ENCODE assay signal across 10 cellular contexts in the genomic region with DNA sequence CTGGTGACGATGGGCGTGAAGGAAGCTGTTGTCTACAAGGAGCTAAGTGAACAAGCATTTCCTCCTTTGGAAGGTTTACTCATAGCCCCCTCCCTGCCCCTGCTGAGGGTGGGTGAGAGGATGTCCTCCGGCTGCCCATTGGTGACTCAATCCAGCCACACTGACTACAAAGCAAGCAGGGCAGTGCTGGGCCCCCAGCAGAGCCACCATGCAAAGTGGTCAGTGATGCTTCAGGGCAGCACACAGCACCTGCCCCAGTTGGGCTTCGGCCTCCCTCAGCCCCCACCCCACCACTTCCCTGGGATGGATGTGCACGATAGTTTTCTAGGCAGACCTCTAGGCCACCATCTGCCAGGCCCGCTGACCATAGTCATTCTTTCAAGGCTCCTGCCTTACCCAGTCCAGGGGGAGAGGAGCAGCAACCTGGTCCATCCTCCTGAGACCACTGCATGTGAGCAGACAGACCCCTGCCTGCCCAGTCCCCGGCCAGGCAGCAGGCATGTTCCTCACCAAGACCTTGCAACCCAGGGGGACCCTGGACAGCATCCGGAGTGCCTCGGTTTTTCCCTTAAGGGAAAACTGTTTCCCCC.
DNase-seq lines count a peak whose midpoint lies in the region; ATAC-seq and TF ChIP-seq lines count a peak whose summit lies in the region.
"Had no signal": no experiment of that assay in that cellular context is flagged by ENCODE, and none has a peak within 500 bp of the region (broad histone marks: within the 10 kb centered on the region; RNA-seq: fewer than 3 reads in every experiment).

No MANE protein-coding gene starts in this region.

- TF ChIP-seq CTCF in coronary artery (IDR thresholded peaks at IDR 0.05) (no peak), lung (IDR thresholded peaks at IDR 0.05; ENCODE audit: control extremely low read depth, extremely low read depth) (no peak), transverse colon (IDR thresholded peaks at IDR 0.05) (no peak)

- H3K4me1 ChIP-seq in lung (ENCODE audit: control insufficient read depth in 2 of 2, insufficient read depth in 2 of 2, low read length in 2 of 2) (peaks cover 9 to 12% of the 10 kb centered on the region in 2 donors), transverse colon (peaks cover 0 to 9% (median 3%) of the 10 kb centered on the region in 4 donors)
- H3K4me1 ChIP-seq: foreskin keratinocyte, HAP-1 had no signal

- H3K4me3 ChIP-seq in coronary artery: peak overlapping the region; percentile 70
- no peak overlapping the region for H3K4me3 ChIP-seq in lung
- no peak overlapping the region for H3K4me3 ChIP-seq in transverse colon
- H3K4me3 ChIP-seq: HAP-1 had no signal

- no peak overlapping the region for H3K27ac Mint-ChIP-seq in activated CD8-positive, alpha-beta T cell treated with anti-CD3 and anti-CD28 coated beads, Interleukin-2, amount 10 ng/mL, durations not matched to agents 7 days and 5 days

- no peaks in the 10 kb centered on the region for H3K9me3 ChIP-seq in lung (ENCODE audit: control insufficient read depth in 2 of 2, insufficient read depth in 1 of 2, low read length in 1 of 2)
- no peaks in the 10 kb centered on the region for H3K9me3 ChIP-seq in transverse colon
- H3K9me3 ChIP-seq: HAP-1 had no signal

- no peaks in the 10 kb centered on the region for H3K9me3 Mint-ChIP-seq in activated CD8-positive, alpha-beta T cell treated with anti-CD3 and anti-CD28 coated beads, Interleukin-2, amount 10 ng/mL, durations not matched to agents 7 days and 5 days (ENCODE audit: insufficient read depth)

- H3K27ac ChIP-seq in coronary artery: peak overlapping the region; percentile 83 to 98
- peak overlapping the region; percentile 82 to 85 for H3K27ac ChIP-seq in lung (ENCODE audit: low read depth in 1 of 2, low read length in 1 of 2)
- peak overlapping the region; percentile 68 to 79 (median 74) for H3K27ac ChIP-seq in transverse colon
- H3K27ac ChIP-seq: foreskin keratinocyte, KMS-11 had no signal

- H3K36me3 Mint-ChIP-seq in activated CD8-positive, alpha-beta T cell treated with anti-CD3 and anti-CD28 coated beads, Interleukin-2, amount 10 ng/mL, durations not matched to agents 7 days and 5 days (ENCODE audit: low read depth): no peaks in the 10 kb centered on the region

- H3K4me3 Mint-ChIP-seq in activated CD8-positive, alpha-beta T cell treated with anti-CD3 and anti-CD28 coated beads, Interleukin-2, amount 10 ng/mL, durations not matched to agents 7 days and 5 days: no peak overlapping the region

- no peaks in the 10 kb centered on the region for H3K4me1 Mint-ChIP-seq in activated CD8-positive, alpha-beta T cell treated with anti-CD3 and anti-CD28 coated beads, Interleukin-2, amount 10 ng/mL, durations not matched to agents 7 days and 5 days (ENCODE audit: low read depth)

- POLR2A ChIA-PET in activated CD8-positive, alpha-beta T cell treated with anti-CD3 and anti-CD28 coated beads, Interleukin-2, amount 10 ng/mL, durations not matched to agents 7 days and 5 days (lab: Charles Lee): no interaction called here

- CTCF ChIA-PET in activated CD8-positive, alpha-beta T cell treated with anti-CD3 and anti-CD28 coated beads, Interleukin-2, amount 10 ng/mL, durations not matched to agents 7 days and 5 days (lab: Charles Lee): interaction anchor here (1.4 to 2.0 kb wide), 2 partner anchors 15 to 23 kb away, joined by 5 read pairs; no protein-coding TSS in a partner anchor

- H3K27me3 ChIP-seq in lung (ENCODE audit: control insufficient read depth, insufficient read depth) (no peaks in the 10 kb centered on the region), transverse colon (no peaks in the 10 kb centered on the region)
- H3K27me3 ChIP-seq: foreskin keratinocyte had no signal

- WGBS in lung, 2 donors: 64 to 79% methylated on average over 9 of the region's 9 CpGs
- 73% methylated on average over 9 of the region's 9 CpGs; no CpG with 5 or more reads in 1 of the 2 donors for WGBS in transverse colon (ENCODE audit: low coverage in 1 of 2), 2 donors

- H3K36me3 ChIP-seq in lung (ENCODE audit: control insufficient read depth in 2 of 2, insufficient read depth in 2 of 2, low read length in 2 of 2) (peaks cover 0 to 19% of the 10 kb centered on the region in 2 donors), transverse colon (no peaks in the 10 kb centered on the region)
- H3K36me3 ChIP-seq: HAP-1 had no signal

- TF ChIP-seq EP300 in transverse colon (IDR thresholded peaks at IDR 0.05; ENCODE audit: low read depth): no peak

- intact Hi-C loops in transverse colon (cut with DNase I; ENCODE audit: low total_unique reads): no loop called here

- DNase-seq in NCI-H226: peak; percentile 17
- peak; percentile 83 for DNase-seq in coronary artery (ENCODE audit: low spot score)
- DNase-seq in lung (ENCODE audit: low spot score): no peak
- DNase-seq in transverse colon: no peak
- no peak for DNase-seq in activated CD8-positive, alpha-beta T cell treated with anti-CD3 and anti-CD28 coated beads, Interleukin-2, amount 10 ng/mL, durations not matched to agents 7 days and 5 days
- DNase-seq in stimulated activated CD4-positive, alpha-beta T cell treated with anti-CD3 and anti-CD28 coated beads, Interleukin-1b, Interleukin-23, amount 100 ng/mL, for 48 hours: no peak
- DNase-seq: foreskin keratinocyte had no signal

- ATAC-seq in lung (ENCODE audit: insufficient read depth, low FRiP score) (peak; percentile 3), HG03095 (IDR thresholded peaks at IDR 0.05; ENCODE audit: unreplicated experiment) (no peak)
- ATAC-seq in activated CD8-positive, alpha-beta T cell treated with anti-CD3 and anti-CD28 coated beads, Interleukin-2, amount 10 ng/mL, durations not matched to agents 7 days and 5 days: no peak
- ATAC-seq: foreskin keratinocyte had no signal

- H3K27me3 Mint-ChIP-seq in activated CD8-positive, alpha-beta T cell treated with anti-CD3 and anti-CD28 coated beads, Interleukin-2, amount 10 ng/mL, durations not matched to agents 7 days and 5 days (ENCODE audit: low read depth): no peaks in the 10 kb centered on the region

- in situ Hi-C loops in transverse colon (cut with MboI; ENCODE audit: low pct_ligation_motif_present in 1 of 4, low pct_unique_long_range_greater_than_20kb in 1 of 4, low sequenced_read_pairs in 3 of 4): loop anchor here in 1 of 4 donors (25.0 kb wide), 1 partner anchor 232 kb away; no protein-coding TSS in a partner anchor

- no peak for TF ChIP-seq POLR2A in transverse colon (IDR thresholded peaks at IDR 0.05)

Comparison
In these comparisons a context has a peak if more than half of its experiments do, and no peak if none do; other contexts are left out.
1. DNase-seq: peak in NCI-H226 (single experiment) and coronary artery (single experiment); none in lung (single experiment), transverse colon (single experiment), activated CD8-positive, alpha-beta T cell treated with anti-CD3 and anti-CD28 coated beads, Interleukin-2, amount 10 ng/mL, durations not matched to agents 7 days and 5 days (single experiment) and stimulated activated CD4-positive, alpha-beta T cell treated with anti-CD3 and anti-CD28 coated beads, Interleukin-1b, Interleukin-23, amount 100 ng/mL, for 48 hours (single experiment).
2. Peak in every context shown above with its lines, with median percentiles within 50 percentile points of each other: H3K27ac ChIP-seq.